Comparison of ENCODE assay signal across 6 cellular contexts in genomic region chr20:56324806-56325205, GRCh38.
"Had no signal": no experiment of that assay in that cellular context is flagged by ENCODE, and none has a peak within 500 bp of the region (broad histone marks: within the 10 kb centered on the region; RNA-seq: fewer than 3 reads in every experiment).

No MANE protein-coding gene starts in this region.

- H2AFZ ChIP-seq: GM23338 had no signal

- H3K4me3 ChIP-seq: GM23338 had no signal

- FAIRE-seq: H1, H54 had no signal

- DNase-seq: H9, HCEC 1CT, KBM-7 had no signal

- ATAC-seq: GM23338 had no signal

- H3K4me2 ChIP-seq: GM23338 had no signal
